30 cellular contexts compared by ENCODE assay signal in the genomic region with DNA sequence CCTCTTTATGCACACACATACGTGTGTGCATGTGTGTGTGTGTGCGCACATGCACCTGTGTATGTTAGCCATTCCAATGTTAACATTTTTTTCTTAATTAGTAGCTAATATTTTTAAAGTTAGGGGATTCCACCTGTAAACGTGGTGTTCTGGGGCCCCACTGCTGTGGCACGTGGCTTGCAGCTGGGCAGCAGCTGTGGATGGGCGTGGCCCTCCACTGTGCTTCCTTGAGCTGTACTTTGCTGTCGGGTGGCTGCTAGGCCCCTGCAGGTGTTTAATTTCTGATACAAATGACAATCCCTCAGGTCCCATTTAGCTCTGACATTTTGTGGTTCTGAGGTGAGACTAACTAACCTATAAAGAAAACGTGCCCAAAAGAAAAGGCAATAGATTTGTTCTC. TPM values are rescaled to one million over a fixed set of nuclear protein-coding genes. Genes with fewer than 3 reads are reported as not detected.
"Had no signal": no experiment of that assay in that cellular context is flagged by ENCODE, and none has a peak within 500 bp of the region (broad histone marks: within the 10 kb centered on the region; RNA-seq: fewer than 3 reads in every experiment).

No MANE protein-coding gene starts in this region.

- H3K27me3 ChIP-seq: adrenal gland had no signal

- H3K4me2 ChIP-seq: PC-9 had no signal

- FAIRE-seq: TTC549 had no signal

- DNase-seq: activated B cell treated with CpG ODN at 0.5 μM for 24 hours; activated CD4-positive, alpha-beta T cell treated with anti-CD3 and anti-CD28 coated beads for 1 hour; activated CD4-positive, alpha-beta T cell treated with anti-CD3 and anti-CD28 coated beads, Interleukin-2, amount 10 ng/mL, durations not matched to agents 24 days and 14 days; activated CD4-positive, alpha-beta T cell treated with anti-CD3 and anti-CD28 coated beads, Interleukin-2, amount 50 U/mL, for 48 hours; activated CD8-positive, alpha-beta memory T cell treated with anti-CD3 and anti-CD28 coated beads, Interleukin-2, amount 10 ng/mL, durations not matched to agents 7 days and 5 days; activated effector memory CD4-positive, alpha-beta T cell treated with anti-CD3 and anti-CD28 coated beads, Interleukin-2, amount 50 U/mL, for 16 hours; activated naive CD4-positive, alpha-beta T cell treated with anti-CD3 and anti-CD28 coated beads for 36 hours; activated naive CD8-positive, alpha-beta T cell treated with anti-CD3 and anti-CD28 coated beads, Interleukin-2, amount 10 ng/mL, durations not matched to agents 7 days and 5 days; activated T-cell treated with anti-CD3 and anti-CD28 coated beads, Interleukin-2, amount 50 U/mL, for 24 hours; adrenal gland; anterior cingulate cortex; cerebellar nuclear complex; NCI-H1092 treated with DMSO at 0.1 percent for 48 hours; NCI-H1417 treated with DMSO at 0.1 percent for 48 hours; NCI-H1694; NCI-H2029; NCI-H2107; NCI-H2171 treated with DMSO at 0.1 percent for 48 hours; NCI-H226; NCI-H526; PC-9; SIG-M5; T-helper 2 cell; T1000 had no signal

- H3K9me3 Mint-ChIP-seq: activated B cell treated with CpG ODN at 0.5 μM for 24 hours had no signal

- H3K27ac ChIP-seq: adrenal gland, PC-9 had no signal

- H2AFZ ChIP-seq: PC-9 had no signal

- H3K4me1 ChIP-seq: adrenal gland had no signal

- H3K9me3 ChIP-seq: adrenal gland had no signal

- H3K4me1 Mint-ChIP-seq: activated B cell treated with CpG ODN at 0.5 μM for 24 hours; activated CD4-positive, alpha-beta T cell treated with anti-CD3 and anti-CD28 coated beads, Interleukin-2, amount 10 ng/mL, durations not matched to agents 24 days and 14 days; activated CD8-positive, alpha-beta memory T cell treated with anti-CD3 and anti-CD28 coated beads, Interleukin-2, amount 10 ng/mL, durations not matched to agents 7 days and 5 days; activated naive CD8-positive, alpha-beta T cell treated with anti-CD3 and anti-CD28 coated beads, Interleukin-2, amount 10 ng/mL, durations not matched to agents 7 days and 5 days had no signal

- H3K27ac Mint-ChIP-seq: activated B cell treated with CpG ODN at 0.5 μM for 24 hours; activated CD4-positive, alpha-beta T cell treated with anti-CD3 and anti-CD28 coated beads, Interleukin-2, amount 10 ng/mL, durations not matched to agents 24 days and 14 days; activated CD8-positive, alpha-beta memory T cell treated with anti-CD3 and anti-CD28 coated beads, Interleukin-2, amount 10 ng/mL, durations not matched to agents 7 days and 5 days; activated naive CD4-positive, alpha-beta T cell treated with anti-CD3 and anti-CD28 coated beads for 36 hours; activated naive CD8-positive, alpha-beta T cell treated with anti-CD3 and anti-CD28 coated beads, Interleukin-2, amount 10 ng/mL, durations not matched to agents 7 days and 5 days; activated T-cell treated with anti-CD3 and anti-CD28 coated beads, Interleukin-2, amount 50 U/mL, for 24 hours; activated T-helper 1 cell treated with anti-CD3 and anti-CD28 coated beads, Interleukin-12 subunit alpha, Interleukin-12 subunit beta, Interleukin-2, Interleukin-4 antibody, amounts not matched to agents 30 ng/mL and 10 ng/mL and 1 ng/mL, durations not matched to agents 14 hours and 24 hours and 36 hours had no signal

- ATAC-seq: activated CD8-positive, alpha-beta memory T cell treated with anti-CD3 and anti-CD28 coated beads, Interleukin-2, amount 10 ng/mL, durations not matched to agents 7 days and 5 days had no signal

- H3K36me3 ChIP-seq: adrenal gland had no signal

- H3K4me3 ChIP-seq: adrenal gland, PC-9 had no signal

- H3K4me3 Mint-ChIP-seq: activated B cell treated with CpG ODN at 0.5 μM for 24 hours; activated CD4-positive, alpha-beta T cell treated with anti-CD3 and anti-CD28 coated beads, Interleukin-2, amount 10 ng/mL, durations not matched to agents 24 days and 14 days; activated CD8-positive, alpha-beta memory T cell treated with anti-CD3 and anti-CD28 coated beads, Interleukin-2, amount 10 ng/mL, durations not matched to agents 7 days and 5 days; activated naive CD4-positive, alpha-beta T cell treated with anti-CD3 and anti-CD28 coated beads for 36 hours; activated naive CD8-positive, alpha-beta T cell treated with anti-CD3 and anti-CD28 coated beads, Interleukin-2, amount 10 ng/mL, durations not matched to agents 7 days and 5 days; activated T-cell treated with anti-CD3 and anti-CD28 coated beads, Interleukin-2, amount 50 U/mL, for 24 hours; activated T-helper 1 cell treated with anti-CD3 and anti-CD28 coated beads, Interleukin-12 subunit alpha, Interleukin-12 subunit beta, Interleukin-2, Interleukin-4 antibody, amounts not matched to agents 30 ng/mL and 10 ng/mL and 1 ng/mL, durations not matched to agents 14 hours and 24 hours and 36 hours had no signal

- H3K27me3 Mint-ChIP-seq: activated T-cell treated with anti-CD3 and anti-CD28 coated beads, Interleukin-2, amount 50 U/mL, for 24 hours had no signal

RNA-seq across cellular contexts. Expression of gene GJB6, which starts 58.9 kb away (rescaled TPM):
- total RNA-seq: activated B cell treated with CpG ODN at 0.5 μM for 24 hours, cardiac septum, LHCN-M2, M059J, NCI-H460, PC-9 had no signal
